In the genomic region with DNA sequence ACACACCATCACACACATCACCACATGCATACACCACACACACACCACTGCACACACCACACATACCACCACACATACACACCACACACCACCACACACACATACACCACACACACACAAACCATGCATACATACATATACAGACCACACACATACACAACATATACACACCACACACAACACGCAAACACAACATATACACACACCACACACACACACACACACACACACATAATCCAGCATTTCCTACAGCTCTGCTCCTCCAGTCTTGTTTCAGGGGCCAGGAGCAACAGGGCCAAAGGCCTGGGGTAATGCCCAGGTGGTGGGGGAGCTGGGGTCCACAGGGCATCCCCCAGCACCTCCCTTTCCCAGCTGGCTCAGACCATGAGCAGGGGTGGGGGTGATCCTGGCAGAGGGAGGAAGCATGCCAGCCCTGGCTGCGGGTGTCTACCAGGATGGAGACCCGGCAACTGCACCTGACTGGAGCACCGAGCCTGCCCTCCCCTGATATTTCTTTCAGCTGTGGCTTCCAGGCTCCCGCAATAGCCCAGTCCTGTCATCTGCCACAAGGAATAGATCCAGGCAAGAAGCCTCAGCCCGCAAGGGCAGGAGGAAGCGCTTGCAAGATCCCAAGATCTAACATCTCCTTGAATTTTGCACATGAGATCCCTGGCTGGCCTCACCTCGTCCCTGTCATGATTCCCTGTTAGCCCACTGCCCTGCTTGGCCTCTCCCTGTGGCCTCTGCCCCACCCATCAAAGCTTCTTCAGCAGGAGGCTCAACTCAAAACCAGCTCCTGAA, we compare ENCODE assay signal across 18 cellular contexts.
A peak's percentile ranks its signal among the peaks of the same experiment; 100 is the strongest.
DNase-seq lines count a peak whose midpoint lies in the region; ATAC-seq and TF ChIP-seq lines count a peak whose summit lies in the region.
"Had no signal": no experiment of that assay in that cellular context is flagged by ENCODE, and none has a peak within 500 bp of the region (broad histone marks: within the 10 kb centered on the region; RNA-seq: fewer than 3 reads in every experiment).

No MANE protein-coding gene starts in this region.

- H3K27me3 ChIP-seq in ascending aorta (no peaks in the 10 kb centered on the region), fibroblast of lung (ENCODE audit: control insufficient read depth, insufficient read depth, low read length) (no peaks in the 10 kb centered on the region), thoracic aorta (replicated peaks; ENCODE audit: insufficient read depth) (no peaks in the 10 kb centered on the region)
- H3K27me3 ChIP-seq: SJCRH30 had no signal

- H3K79me2 ChIP-seq in fibroblast of lung (ENCODE audit: control insufficient read depth, insufficient read depth, low read length), result no peaks in the 10 kb centered on the region
- H3K79me2 ChIP-seq: parathyroid adenoma had no signal

- H3K27ac Mint-ChIP-seq in nephron, result peak overlapping the region; percentile 70 to 89 (median 77)
- H3K27ac Mint-ChIP-seq: activated naive CD8-positive, alpha-beta T cell; B cell had no signal

- H3K36me3 Mint-ChIP-seq in nephron (ENCODE audit: low read depth), result peaks cover 39% of the 10 kb centered on the region
- H3K36me3 Mint-ChIP-seq: activated naive CD8-positive, alpha-beta T cell had no signal

- H2AFZ ChIP-seq in fibroblast of lung (ENCODE audit: low read length), result no peak overlapping the region
- H2AFZ ChIP-seq: parathyroid adenoma had no signal

- H3K9me3 ChIP-seq in ascending aorta (no peaks in the 10 kb centered on the region), fibroblast of lung (ENCODE audit: control insufficient read depth, insufficient read depth, low read depth, low read length) (no peaks in the 10 kb centered on the region), thoracic aorta (no peaks in the 10 kb centered on the region)
- H3K9me3 ChIP-seq: SJCRH30 had no signal

- peaks cover 5 to 41% of the 10 kb centered on the region in 2 donors for H3K4me1 ChIP-seq in ascending aorta
- H3K4me1 ChIP-seq in fibroblast of lung (ENCODE audit: control insufficient read depth, extremely low read depth, insufficient read depth, low read length), result peaks cover 6% of the 10 kb centered on the region
- H3K4me1 ChIP-seq in thoracic aorta (ENCODE audit: control insufficient read depth in 1 of 2, low read depth in 2 of 2), result peaks cover 25 to 66% of the 10 kb centered on the region in 2 donors
- H3K4me1 ChIP-seq: SJCRH30 had no signal

- H3K4me3 ChIP-seq in ascending aorta, result no peak overlapping the region
- H3K4me3 ChIP-seq in fibroblast of lung (replicated peaks in 1 of 4; ENCODE audit: control extremely low read depth in 1 of 4, insufficient read depth in 1 of 4, low read depth in 3 of 4, low read length in 4 of 4), result no peak overlapping the region
- H3K4me3 ChIP-seq in thoracic aorta, result no peak overlapping the region
- H3K4me3 ChIP-seq: SJCRH30 had no signal

- H3K4me3 Mint-ChIP-seq in nephron, result peak overlapping the region in 1 of 3 experiments; percentile 19
- H3K4me3 Mint-ChIP-seq: activated naive CD8-positive, alpha-beta T cell; B cell had no signal

- intact Hi-C loops in ascending aorta (cut with DNase I), result no loop called here

- peaks cover 52% of the 10 kb centered on the region for H3K4me1 Mint-ChIP-seq in nephron
- H3K4me1 Mint-ChIP-seq: B cell had no signal

- no peaks in the 10 kb centered on the region for H4K20me1 ChIP-seq in fibroblast of lung (ENCODE audit: control insufficient read depth, extremely low read depth, insufficient read depth, low read length)

- no peaks in the 10 kb centered on the region for H3K27me3 Mint-ChIP-seq in nephron (ENCODE audit: low read depth)
- H3K27me3 Mint-ChIP-seq: activated naive CD8-positive, alpha-beta T cell had no signal

- TF ChIP-seq CTCF in ascending aorta (IDR thresholded peaks at IDR 0.05), result no peak
- TF ChIP-seq CTCF in fibroblast of lung (conservative IDR thresholded peaks at IDR 0.05 in 1 of 2, IDR thresholded peaks at IDR 0.05 in 1 of 2; ENCODE audit: low read depth in 1 of 2, low read length in 2 of 2), result no peak
- no peak for TF ChIP-seq CTCF in nephron (IDR thresholded peaks at IDR 0.05; ENCODE audit: unreplicated experiment in 3 of 3)
- TF ChIP-seq CTCF in thoracic aorta (IDR thresholded peaks at IDR 0.05), result no peak

- ATAC-seq in thoracic aorta (ENCODE audit: insufficient number of reproducible peaks, low FRiP score, low read depth), result no peak
- no peak for ATAC-seq in HG03159 (IDR thresholded peaks at IDR 0.05; ENCODE audit: unreplicated experiment)

- H3K9me3 Mint-ChIP-seq in nephron, result no peaks in the 10 kb centered on the region

- no peak overlapping the region for H3K4me2 ChIP-seq in fibroblast of lung (ENCODE audit: extremely low read depth, insufficient read depth, low read length)

- H3K27ac ChIP-seq in ascending aorta, result peak overlapping the region; percentile 6 to 36
- peak overlapping the region; percentile 30 for H3K27ac ChIP-seq in fibroblast of lung (ENCODE audit: insufficient read depth, low read length)
- H3K27ac ChIP-seq in thoracic aorta, result peak overlapping the region; percentile 43 to 57
- H3K27ac ChIP-seq: HL-60, parathyroid adenoma, SJCRH30 had no signal

- H3K36me3 ChIP-seq in ascending aorta, result peaks cover 94 to 95% of the 10 kb centered on the region in 2 donors
- H3K36me3 ChIP-seq in fibroblast of lung (ENCODE audit: control insufficient read depth, insufficient read depth, low read length), result peaks cover 23% of the 10 kb centered on the region
- H3K36me3 ChIP-seq in thoracic aorta, result peaks cover 83% of the 10 kb centered on the region
- H3K36me3 ChIP-seq: SJCRH30 had no signal

- H3K9ac ChIP-seq in fibroblast of lung (ENCODE audit: insufficient read depth, low read length), result no peak overlapping the region
- H3K9ac ChIP-seq: parathyroid adenoma had no signal

- DNase-seq in ascending aorta (ENCODE audit: low spot score in 2 of 2), result peak in 1 of 2 donors; percentile 48
- DNase-seq in fibroblast of lung (ENCODE audit: low read depth in 2 of 2), result no peak
- no peak for DNase-seq in thoracic aorta (ENCODE audit: low spot score)
- DNase-seq in DMS153 treated with DMSO at 0.1 percent for 48 hours (lab: John Stamatoyannopoulos, UW; ENCODE audit: unreplicated experiment), result no peak
- DNase-seq in NCI-H446 treated with DMSO at 0.1 percent for 48 hours (lab: John Stamatoyannopoulos, UW), result no peak
- DNase-seq in nucleus accumbens (lab: John Stamatoyannopoulos, UW), result no peak
- DNase-seq: activated CD4-positive, alpha-beta T cell treated with anti-CD3 and anti-CD28 coated beads for 48 hours; central memory CD4-positive, alpha-beta T cell; islet precursor cell; NCI-H226; T1000 had no signal
